In the genomic region with DNA sequence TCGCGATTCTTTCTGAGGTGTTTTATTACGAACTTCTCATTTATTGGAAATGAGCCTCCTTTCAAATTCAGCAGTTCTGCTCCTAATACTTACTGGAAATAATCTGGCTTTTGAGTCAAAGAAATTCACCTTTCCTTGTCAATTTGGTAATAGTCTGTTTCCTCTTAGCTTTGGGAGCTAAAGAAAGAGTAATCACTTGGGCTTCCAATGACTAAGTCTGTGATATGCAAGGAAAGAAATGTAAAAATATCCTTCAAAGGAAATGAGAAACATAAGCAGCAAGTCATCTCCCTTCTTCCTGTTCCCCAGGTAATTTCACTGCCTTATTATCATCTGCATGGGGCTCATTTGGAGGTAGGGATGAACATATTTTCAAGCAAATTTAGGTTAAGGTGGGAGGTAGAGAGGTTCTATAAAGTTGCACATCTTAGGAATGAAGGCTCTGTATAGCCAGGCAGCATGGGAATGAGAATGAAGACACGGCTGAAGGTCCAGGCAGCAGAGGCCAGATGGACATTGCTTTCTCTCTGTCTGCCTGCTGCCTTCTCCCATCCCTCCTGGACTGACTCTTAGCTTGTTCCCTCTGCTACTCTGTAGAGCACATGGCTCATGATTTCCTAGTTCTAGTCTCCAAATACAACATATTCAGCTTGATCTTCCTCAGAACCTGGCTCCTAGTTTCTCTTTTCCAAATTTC, we compare ENCODE assay signal across 10 cellular contexts. TPM values are rescaled to one million over a fixed set of nuclear protein-coding genes. Genes with fewer than 3 reads are reported as not detected.
"Had no signal": no experiment of that assay in that cellular context is flagged by ENCODE, and none has a peak within 500 bp of the region (broad histone marks: within the 10 kb centered on the region; RNA-seq: fewer than 3 reads in every experiment).

No MANE protein-coding gene starts in this region.

- H3K9me3 Mint-ChIP-seq: activated T-cell treated with anti-CD3 and anti-CD28 coated beads, Interleukin-2, amount 50 U/mL, for 24 hours had no signal

- H3K9me3 ChIP-seq: mucosa of descending colon, neutrophil, right atrium auricular region had no signal

- H3K27me3 ChIP-seq: right atrium auricular region had no signal

- H3K4me3 ChIP-seq: mucosa of descending colon, right atrium auricular region had no signal

- H3K27ac Mint-ChIP-seq: activated T-cell treated with anti-CD3 and anti-CD28 coated beads, Interleukin-2, amount 50 U/mL, for 24 hours had no signal

- H3K27ac ChIP-seq: neutrophil, right atrium auricular region had no signal

- H3K4me1 ChIP-seq: right atrium auricular region had no signal

- H3K27me3 Mint-ChIP-seq: activated T-cell treated with anti-CD3 and anti-CD28 coated beads, Interleukin-2, amount 50 U/mL, for 24 hours had no signal

- ATAC-seq: left cardiac atrium; mucosa of descending colon; naive thymus-derived CD8-positive, alpha-beta T cell had no signal

- DNase-seq: activated CD4-positive, alpha-beta T cell treated with anti-CD3 and anti-CD28 coated beads, Interleukin-2, amount 50 U/mL, for 1 hour; activated effector memory CD4-positive, alpha-beta T cell treated with Interleukin-2 at 50 U/mL for 16 hours; activated T-cell treated with anti-CD3 and anti-CD28 coated beads, Interleukin-2, amount 50 U/mL, for 24 hours; hippocampal formation; left cardiac atrium; mucosa of descending colon; naive thymus-derived CD8-positive, alpha-beta T cell; small intestine had no signal

- H3K36me3 ChIP-seq: neutrophil, right atrium auricular region had no signal

- H3K4me3 Mint-ChIP-seq: activated T-cell treated with anti-CD3 and anti-CD28 coated beads, Interleukin-2, amount 50 U/mL, for 24 hours; naive thymus-derived CD8-positive, alpha-beta T cell had no signal

RNA-seq across cellular contexts. Expression of a gene that starts 1.0 kb away (rescaled TPM):
- polyA plus RNA-seq: naive thymus-derived CD8-positive, alpha-beta T cell; small intestine had no signal
